In genomic region chr15:66164788-66165187, GRCh38 we compare ENCODE assay signal across 17 cellular contexts.
"Had no signal": no experiment of that assay in that cellular context is flagged by ENCODE, and none has a peak within 500 bp of the region (broad histone marks: within the 10 kb centered on the region; RNA-seq: fewer than 3 reads in every experiment).

No MANE protein-coding gene starts in this region.

- H3K27ac Mint-ChIP-seq: activated CD4-positive, alpha-beta T cell treated with anti-CD3 and anti-CD28 coated beads, Interleukin-2, amount 10 ng/mL, durations not matched to agents 7 days and 5 days; activated naive CD8-positive, alpha-beta T cell; naive thymus-derived CD4-positive, alpha-beta T cell; stimulated activated naive CD8-positive, alpha-beta T cell treated with anti-CD3 and anti-CD28 coated beads, Interleukin-15, Interleukin-2, amounts not matched to agents 100 ng/mL and 50 ng/mL, for 24 hours had no signal

- H3K27ac ChIP-seq: colonic mucosa, esophagus muscularis mucosa, left ventricle myocardium inferior, ovary, right lobe of liver, suprapubic skin had no signal

- H3K9me3 ChIP-seq: colonic mucosa, esophagus muscularis mucosa, left ventricle myocardium inferior, mucosa of descending colon, ovary, right lobe of liver, suprapubic skin had no signal

- H3K36me3 Mint-ChIP-seq: activated naive CD8-positive, alpha-beta T cell; naive thymus-derived CD4-positive, alpha-beta T cell had no signal

- DNase-seq: activated CD4-positive, alpha-beta T cell treated with anti-CD3 and anti-CD28 coated beads, Interleukin-2, amount 10 ng/mL, durations not matched to agents 7 days and 5 days; activated CD8-positive, alpha-beta memory T cell treated with anti-CD3 and anti-CD28 coated beads for 24 hours; activated gamma-delta T cell treated with Interleukin-2 at 50 U/mL for 16 hours; amniotic stem cell; colonic mucosa; hippocampal formation; left ventricle myocardium inferior; mucosa of descending colon; naive thymus-derived CD4-positive, alpha-beta T cell; ovary; right lobe of liver; trophoblast cell had no signal

- H3K27me3 ChIP-seq: colonic mucosa, ovary, right lobe of liver, suprapubic skin had no signal

- H3K4me3 Mint-ChIP-seq: activated CD4-positive, alpha-beta T cell treated with anti-CD3 and anti-CD28 coated beads, Interleukin-2, amount 10 ng/mL, durations not matched to agents 7 days and 5 days; activated naive CD8-positive, alpha-beta T cell; naive thymus-derived CD4-positive, alpha-beta T cell; stimulated activated naive CD8-positive, alpha-beta T cell treated with anti-CD3 and anti-CD28 coated beads, Interleukin-15, Interleukin-2, amounts not matched to agents 100 ng/mL and 50 ng/mL, for 24 hours had no signal

- H3K9me3 Mint-ChIP-seq: activated CD4-positive, alpha-beta T cell treated with anti-CD3 and anti-CD28 coated beads, Interleukin-2, amount 10 ng/mL, durations not matched to agents 7 days and 5 days; naive thymus-derived CD4-positive, alpha-beta T cell; stimulated activated naive CD8-positive, alpha-beta T cell treated with anti-CD3 and anti-CD28 coated beads, Interleukin-15, Interleukin-2, amounts not matched to agents 100 ng/mL and 50 ng/mL, for 24 hours had no signal

- H3K4me1 Mint-ChIP-seq: activated CD4-positive, alpha-beta T cell treated with anti-CD3 and anti-CD28 coated beads, Interleukin-2, amount 10 ng/mL, durations not matched to agents 7 days and 5 days; naive thymus-derived CD4-positive, alpha-beta T cell had no signal

- ATAC-seq: mucosa of descending colon; naive thymus-derived CD4-positive, alpha-beta T cell; right lobe of liver had no signal

- H3K36me3 ChIP-seq: colonic mucosa, esophagus muscularis mucosa, left ventricle myocardium inferior, ovary, right lobe of liver, suprapubic skin had no signal

- H3K4me3 ChIP-seq: colonic mucosa, esophagus muscularis mucosa, left ventricle myocardium inferior, mucosa of descending colon, ovary, right lobe of liver, smooth muscle cell, suprapubic skin had no signal

- H3K27me3 Mint-ChIP-seq: activated CD4-positive, alpha-beta T cell treated with anti-CD3 and anti-CD28 coated beads, Interleukin-2, amount 10 ng/mL, durations not matched to agents 7 days and 5 days; activated naive CD8-positive, alpha-beta T cell; stimulated activated naive CD8-positive, alpha-beta T cell treated with anti-CD3 and anti-CD28 coated beads, Interleukin-15, Interleukin-2, amounts not matched to agents 100 ng/mL and 50 ng/mL, for 24 hours had no signal

- H3K4me1 ChIP-seq: colonic mucosa, esophagus muscularis mucosa, left ventricle myocardium inferior, right lobe of liver, suprapubic skin had no signal
